Comparison of ENCODE assay signal across 2 cellular contexts in the genomic region with DNA sequence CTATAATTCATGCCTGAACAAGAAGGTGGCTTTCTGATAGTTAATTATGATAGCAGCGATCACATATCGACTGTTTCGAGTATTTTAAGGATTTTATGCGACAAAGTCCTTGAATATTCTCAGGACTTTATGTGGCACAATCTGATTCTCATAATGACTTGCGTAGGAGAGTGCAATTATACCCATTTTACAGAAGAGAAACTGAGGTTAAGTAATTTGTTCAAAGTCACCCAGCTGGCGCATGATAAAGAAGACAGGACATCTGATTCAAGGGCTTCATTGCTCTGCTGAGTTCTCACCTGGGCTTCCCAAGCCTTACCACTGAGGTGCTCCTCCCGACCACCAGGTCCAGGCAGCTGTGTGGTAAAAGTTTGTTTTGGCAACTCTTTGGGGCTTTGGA.
TF ChIP-seq lines count a peak whose summit lies in the region.

No MANE protein-coding gene starts in this region.

TF ChIP-seq in A549, 52 proteins besides CTCF, POLR2A, EP300 and RAD21:
- TF ChIP-seq SREBF2 (IDR thresholded peaks at IDR 0.05) (no peak), JUNB (IDR thresholded peaks at IDR 0.05) (no peak), EHMT2 (IDR thresholded peaks at IDR 0.05; ENCODE audit: low read depth) (no peak), CHD2 (IDR thresholded peaks at IDR 0.05; ENCODE audit: low read length, partially characterized antibody) (no peak)
TF ChIP-seq in A549: peak in this region for 0.

TF ChIP-seq in GM23338, 12 proteins besides CTCF, POLR2A, EP300 and RAD21:
- TF ChIP-seq STAT1 (IDR thresholded peaks at IDR 0.05; ENCODE audit: unreplicated experiment), result no peak
- TF ChIP-seq EZH2phosphoT487 (IDR thresholded peaks at IDR 0.05; ENCODE audit: unreplicated experiment), result no peak
- TF ChIP-seq, protein P1, sequence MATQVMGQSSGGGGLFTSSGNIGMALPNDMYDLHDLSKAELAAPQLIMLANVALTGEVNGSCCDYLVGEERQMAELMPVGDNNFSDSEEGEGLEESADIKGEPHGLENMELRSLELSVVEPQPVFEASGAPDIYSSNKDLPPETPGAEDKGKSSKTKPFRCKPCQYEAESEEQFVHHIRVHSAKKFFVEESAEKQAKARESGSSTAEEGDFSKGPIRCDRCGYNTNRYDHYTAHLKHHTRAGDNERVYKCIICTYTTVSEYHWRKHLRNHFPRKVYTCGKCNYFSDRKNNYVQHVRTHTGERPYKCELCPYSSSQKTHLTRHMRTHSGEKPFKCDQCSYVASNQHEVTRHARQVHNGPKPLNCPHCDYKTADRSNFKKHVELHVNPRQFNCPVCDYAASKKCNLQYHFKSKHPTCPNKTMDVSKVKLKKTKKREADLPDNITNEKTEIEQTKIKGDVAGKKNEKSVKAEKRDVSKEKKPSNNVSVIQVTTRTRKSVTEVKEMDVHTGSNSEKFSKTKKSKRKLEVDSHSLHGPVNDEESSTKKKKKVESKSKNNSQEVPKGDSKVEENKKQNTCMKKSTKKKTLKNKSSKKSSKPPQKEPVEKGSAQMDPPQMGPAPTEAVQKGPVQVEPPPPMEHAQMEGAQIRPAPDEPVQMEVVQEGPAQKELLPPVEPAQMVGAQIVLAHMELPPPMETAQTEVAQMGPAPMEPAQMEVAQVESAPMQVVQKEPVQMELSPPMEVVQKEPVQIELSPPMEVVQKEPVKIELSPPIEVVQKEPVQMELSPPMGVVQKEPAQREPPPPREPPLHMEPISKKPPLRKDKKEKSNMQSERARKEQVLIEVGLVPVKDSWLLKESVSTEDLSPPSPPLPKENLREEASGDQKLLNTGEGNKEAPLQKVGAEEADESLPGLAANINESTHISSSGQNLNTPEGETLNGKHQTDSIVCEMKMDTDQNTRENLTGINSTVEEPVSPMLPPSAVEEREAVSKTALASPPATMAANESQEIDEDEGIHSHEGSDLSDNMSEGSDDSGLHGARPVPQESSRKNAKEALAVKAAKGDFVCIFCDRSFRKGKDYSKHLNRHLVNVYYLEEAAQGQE (IDR thresholded peaks at IDR 0.05; ENCODE audit: unreplicated experiment), result no peak
- TF ChIP-seq POLR2AphosphoS5 (IDR thresholded peaks at IDR 0.05; ENCODE audit: low read depth), result no peak
- no peak for TF ChIP-seq CREB1 (CRISPR knock-in tag; IDR thresholded peaks at IDR 0.05; ENCODE audit: low read depth)
- no peak for TF ChIP-seq NANOG (IDR thresholded peaks at IDR 0.05; ENCODE audit: borderline replicate concordance)
- TF ChIP-seq EZH2 (IDR thresholded peaks at IDR 0.05; ENCODE audit: low read depth, unreplicated experiment), result no peak
- TF ChIP-seq ZNF331 (CRISPR knock-in tag; IDR thresholded peaks at IDR 0.05; ENCODE audit: low read depth), result no peak
- TF ChIP-seq JUNB (IDR thresholded peaks at IDR 0.05; ENCODE audit: unreplicated experiment), result no peak
- TF ChIP-seq, protein P2, sequence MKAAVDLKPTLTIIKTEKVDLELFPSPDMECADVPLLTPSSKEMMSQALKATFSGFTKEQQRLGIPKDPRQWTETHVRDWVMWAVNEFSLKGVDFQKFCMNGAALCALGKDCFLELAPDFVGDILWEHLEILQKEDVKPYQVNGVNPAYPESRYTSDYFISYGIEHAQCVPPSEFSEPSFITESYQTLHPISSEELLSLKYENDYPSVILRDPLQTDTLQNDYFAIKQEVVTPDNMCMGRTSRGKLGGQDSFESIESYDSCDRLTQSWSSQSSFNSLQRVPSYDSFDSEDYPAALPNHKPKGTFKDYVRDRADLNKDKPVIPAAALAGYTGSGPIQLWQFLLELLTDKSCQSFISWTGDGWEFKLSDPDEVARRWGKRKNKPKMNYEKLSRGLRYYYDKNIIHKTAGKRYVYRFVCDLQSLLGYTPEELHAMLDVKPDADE (IDR thresholded peaks at IDR 0.05), result no peak
- no peak for TF ChIP-seq ZNF114 (CRISPR knock-in tag; IDR thresholded peaks at IDR 0.05)
- TF ChIP-seq, protein P3, sequence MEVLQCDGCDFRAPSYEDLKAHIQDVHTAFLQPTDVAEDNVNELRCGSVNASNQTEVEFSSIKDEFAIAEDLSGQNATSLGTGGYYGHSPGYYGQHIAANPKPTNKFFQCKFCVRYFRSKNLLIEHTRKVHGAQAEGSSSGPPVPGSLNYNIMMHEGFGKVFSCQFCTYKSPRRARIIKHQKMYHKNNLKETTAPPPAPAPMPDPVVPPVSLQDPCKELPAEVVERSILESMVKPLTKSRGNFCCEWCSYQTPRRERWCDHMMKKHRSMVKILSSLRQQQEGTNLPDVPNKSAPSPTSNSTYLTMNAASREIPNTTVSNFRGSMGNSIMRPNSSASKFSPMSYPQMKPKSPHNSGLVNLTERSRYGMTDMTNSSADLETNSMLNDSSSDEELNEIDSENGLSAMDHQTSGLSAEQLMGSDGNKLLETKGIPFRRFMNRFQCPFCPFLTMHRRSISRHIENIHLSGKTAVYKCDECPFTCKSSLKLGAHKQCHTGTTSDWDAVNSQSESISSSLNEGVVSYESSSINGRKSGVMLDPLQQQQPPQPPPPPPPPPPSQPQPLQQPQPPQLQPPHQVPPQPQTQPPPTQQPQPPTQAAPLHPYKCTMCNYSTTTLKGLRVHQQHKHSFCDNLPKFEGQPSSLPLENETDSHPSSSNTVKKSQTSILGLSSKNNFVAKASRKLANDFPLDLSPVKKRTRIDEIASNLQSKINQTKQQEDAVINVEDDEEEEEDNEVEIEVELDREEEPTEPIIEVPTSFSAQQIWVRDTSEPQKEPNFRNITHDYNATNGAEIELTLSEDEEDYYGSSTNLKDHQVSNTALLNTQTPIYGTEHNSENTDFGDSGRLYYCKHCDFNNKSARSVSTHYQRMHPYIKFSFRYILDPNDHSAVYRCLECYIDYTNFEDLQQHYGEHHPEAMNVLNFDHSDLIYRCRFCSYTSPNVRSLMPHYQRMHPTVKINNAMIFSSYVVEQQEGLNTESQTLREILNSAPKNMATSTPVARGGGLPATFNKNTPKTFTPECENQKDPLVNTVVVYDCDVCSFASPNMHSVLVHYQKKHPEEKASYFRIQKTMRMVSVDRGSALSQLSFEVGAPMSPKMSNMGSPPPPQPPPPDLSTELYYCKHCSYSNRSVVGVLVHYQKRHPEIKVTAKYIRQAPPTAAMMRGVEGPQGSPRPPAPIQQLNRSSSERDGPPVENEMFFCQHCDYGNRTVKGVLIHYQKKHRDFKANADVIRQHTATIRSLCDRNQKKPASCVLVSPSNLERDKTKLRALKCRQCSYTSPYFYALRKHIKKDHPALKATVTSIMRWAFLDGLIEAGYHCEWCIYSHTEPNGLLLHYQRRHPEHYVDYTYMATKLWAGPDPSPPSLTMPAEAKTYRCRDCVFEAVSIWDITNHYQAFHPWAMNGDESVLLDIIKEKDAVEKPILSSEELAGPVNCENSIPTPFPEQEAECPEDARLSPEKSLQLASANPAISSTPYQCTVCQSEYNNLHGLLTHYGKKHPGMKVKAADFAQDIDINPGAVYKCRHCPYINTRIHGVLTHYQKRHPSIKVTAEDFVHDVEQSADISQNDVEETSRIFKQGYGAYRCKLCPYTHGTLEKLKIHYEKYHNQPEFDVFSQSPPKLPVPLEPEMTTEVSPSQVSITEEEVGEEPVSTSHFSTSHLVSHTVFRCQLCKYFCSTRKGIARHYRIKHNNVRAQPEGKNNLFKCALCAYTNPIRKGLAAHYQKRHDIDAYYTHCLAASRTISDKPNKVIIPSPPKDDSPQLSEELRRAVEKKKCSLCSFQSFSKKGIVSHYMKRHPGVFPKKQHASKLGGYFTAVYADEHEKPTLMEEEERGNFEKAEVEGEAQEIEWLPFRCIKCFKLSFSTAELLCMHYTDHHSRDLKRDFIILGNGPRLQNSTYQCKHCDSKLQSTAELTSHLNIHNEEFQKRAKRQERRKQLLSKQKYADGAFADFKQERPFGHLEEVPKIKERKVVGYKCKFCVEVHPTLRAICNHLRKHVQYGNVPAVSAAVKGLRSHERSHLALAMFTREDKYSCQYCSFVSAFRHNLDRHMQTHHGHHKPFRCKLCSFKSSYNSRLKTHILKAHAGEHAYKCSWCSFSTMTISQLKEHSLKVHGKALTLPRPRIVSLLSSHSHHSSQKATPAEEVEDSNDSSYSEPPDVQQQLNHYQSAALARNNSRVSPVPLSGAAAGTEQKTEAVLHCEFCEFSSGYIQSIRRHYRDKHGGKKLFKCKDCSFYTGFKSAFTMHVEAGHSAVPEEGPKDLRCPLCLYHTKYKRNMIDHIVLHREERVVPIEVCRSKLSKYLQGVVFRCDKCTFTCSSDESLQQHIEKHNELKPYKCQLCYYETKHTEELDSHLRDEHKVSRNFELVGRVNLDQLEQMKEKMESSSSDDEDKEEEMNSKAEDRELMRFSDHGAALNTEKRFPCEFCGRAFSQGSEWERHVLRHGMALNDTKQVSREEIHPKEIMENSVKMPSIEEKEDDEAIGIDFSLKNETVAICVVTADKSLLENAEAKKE (CRISPR knock-in tag; IDR thresholded peaks at IDR 0.05), result no peak
